In genomic region chr2:75609334-75609689, GRCh38 we compare ENCODE assay signal across 1 cellular context.
TF ChIP-seq lines count a peak whose summit lies in the region.

No MANE protein-coding gene starts in this region.

TF ChIP-seq in neural cell, 6 proteins besides CTCF, POLR2A, EP300 and RAD21:
- no peak for TF ChIP-seq SMC3 (conservative IDR thresholded peaks at IDR 0.05; ENCODE audit: poor library complexity)
- no peak for TF ChIP-seq MXI1 (conservative IDR thresholded peaks at IDR 0.05; ENCODE audit: poor library complexity, severe bottlenecking)
- TF ChIP-seq TAF1 (IDR thresholded peaks at IDR 0.05; ENCODE audit: low read depth): no peak
- TF ChIP-seq POLR2AphosphoS5 (IDR thresholded peaks at IDR 0.05): no peak
- TF ChIP-seq EZH2 (IDR thresholded peaks at IDR 0.05; ENCODE audit: borderline replicate concordance, insufficient read depth, low read length, poor library complexity, severe bottlenecking): no peak
- no peak for TF ChIP-seq REST (IDR thresholded peaks at IDR 0.05; ENCODE audit: borderline replicate concordance)
TF ChIP-seq in neural cell: peak in this region for 0.
